ENCODE assay signal across 8 cellular contexts in the genomic region with DNA sequence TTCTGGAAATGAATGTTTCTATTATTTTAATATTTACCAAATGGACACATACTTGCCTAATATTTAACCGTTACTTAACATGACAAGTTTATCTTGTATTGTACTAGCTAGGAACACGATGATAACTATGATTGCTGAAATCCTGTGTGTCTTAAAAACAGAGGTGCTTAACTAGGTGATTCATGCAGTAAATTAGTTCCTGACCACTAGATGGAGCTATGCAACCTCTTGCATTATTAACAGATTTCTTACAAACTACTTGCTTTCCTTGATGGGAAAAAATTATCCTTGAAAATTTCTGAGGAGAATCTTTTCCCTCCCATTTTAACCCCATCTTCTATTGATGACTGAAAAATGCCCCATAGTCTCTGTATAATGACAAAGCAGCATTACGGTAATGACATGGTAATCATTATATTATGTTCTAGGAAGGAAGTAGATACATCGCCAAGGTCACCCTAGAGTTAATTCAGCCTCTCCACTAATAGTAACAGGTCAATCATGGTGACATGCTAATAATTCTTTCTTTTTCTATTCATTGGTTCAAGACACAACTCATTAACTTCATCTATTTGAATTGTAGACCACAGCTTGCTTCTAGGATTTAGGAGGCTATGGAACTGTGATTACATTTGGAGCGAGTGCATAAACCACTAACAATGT.
A peak's percentile ranks its signal among the peaks of the same experiment; 100 is the strongest.
DNase-seq lines count a peak whose midpoint lies in the region; ATAC-seq and TF ChIP-seq lines count a peak whose summit lies in the region.

No MANE protein-coding gene starts in this region.

- no peak overlapping the region for H3K4me3 ChIP-seq in H7 (ENCODE audit: insufficient read depth, low read depth, low read length)
- no peak overlapping the region for H3K4me3 ChIP-seq in adrenal gland

- CTCF ChIA-PET in activated CD4-positive, alpha-beta T cell treated with anti-CD3 and anti-CD28 coated beads, Interleukin-2, amount 10 ng/mL, durations not matched to agents 7 days and 5 days (lab: Charles Lee) = no interaction called here
- CTCF ChIA-PET in activated naive CD4-positive, alpha-beta T cell treated with anti-CD3 and anti-CD28 coated beads for 36 hours (lab: Charles Lee) = interaction anchor here (0.9 to 1.6 kb wide), 2 partner anchors 11 to 12 kb away, joined by 4 read pairs; no protein-coding TSS in a partner anchor

- no peak for TF ChIP-seq POLR2A in adrenal gland (IDR thresholded peaks at IDR 0.05)

- no peaks in the 10 kb centered on the region for H3K27me3 Mint-ChIP-seq in activated CD4-positive, alpha-beta T cell treated with anti-CD3 and anti-CD28 coated beads, Interleukin-2, amount 10 ng/mL, durations not matched to agents 7 days and 5 days
- H3K27me3 Mint-ChIP-seq in activated naive CD4-positive, alpha-beta T cell treated with anti-CD3 and anti-CD28 coated beads for 36 hours (ENCODE audit: low read depth) = no peaks in the 10 kb centered on the region

- no peaks in the 10 kb centered on the region for H3K27me3 ChIP-seq in H7 (ENCODE audit: control insufficient read depth, insufficient read depth, low read length)
- no peaks in the 10 kb centered on the region for H3K27me3 ChIP-seq in adrenal gland

- H3K9me3 ChIP-seq in adrenal gland (replicated peaks in 1 of 3) = no peaks in the 10 kb centered on the region

- intact Hi-C loops in adrenal gland (cut with DNase I) = no loop called here
- intact Hi-C loops in activated naive CD4-positive, alpha-beta T cell treated with anti-CD3 and anti-CD28 coated beads for 36 hours (cut with micrococcal nuclease) = loop anchor here (10.0 kb wide), 1 partner anchor 462 kb away; no protein-coding TSS in a partner anchor

- no peak for ATAC-seq in HG02588 (IDR thresholded peaks at IDR 0.05; ENCODE audit: unreplicated experiment)

- TF ChIP-seq CTCF in adrenal gland (IDR thresholded peaks at IDR 0.05) = peak; percentile 59 to 77 (median 64)

- no peak overlapping the region for H3K4me3 Mint-ChIP-seq in activated CD4-positive, alpha-beta T cell treated with anti-CD3 and anti-CD28 coated beads, Interleukin-2, amount 10 ng/mL, durations not matched to agents 7 days and 5 days
- H3K4me3 Mint-ChIP-seq in activated naive CD4-positive, alpha-beta T cell treated with anti-CD3 and anti-CD28 coated beads for 36 hours = no peak overlapping the region

- peak; percentile 42 for DNase-seq in EL
- peak; percentile 30 for DNase-seq in H7
- DNase-seq in NCI-H1417 (lab: John Stamatoyannopoulos, UW) = peak in 2 of 3 experiments; percentile 31 to 85
- no peak for DNase-seq in adrenal gland
- DNase-seq in iPS-NIHi7 (ENCODE audit: extremely low spot score) = peak; percentile 34
- no peak for DNase-seq in activated CD4-positive, alpha-beta T cell treated with anti-CD3 and anti-CD28 coated beads, Interleukin-2, amount 10 ng/mL, durations not matched to agents 7 days and 5 days
- no peak for DNase-seq in activated naive CD4-positive, alpha-beta T cell treated with anti-CD3 and anti-CD28 coated beads for 36 hours

- no peak overlapping the region for H3K27ac Mint-ChIP-seq in activated CD4-positive, alpha-beta T cell treated with anti-CD3 and anti-CD28 coated beads, Interleukin-2, amount 10 ng/mL, durations not matched to agents 7 days and 5 days
- H3K27ac Mint-ChIP-seq in activated naive CD4-positive, alpha-beta T cell treated with anti-CD3 and anti-CD28 coated beads for 36 hours = no peak overlapping the region

- no peaks in the 10 kb centered on the region for H3K9me3 Mint-ChIP-seq in activated CD4-positive, alpha-beta T cell treated with anti-CD3 and anti-CD28 coated beads, Interleukin-2, amount 10 ng/mL, durations not matched to agents 7 days and 5 days
- no peaks in the 10 kb centered on the region for H3K9me3 Mint-ChIP-seq in activated naive CD4-positive, alpha-beta T cell treated with anti-CD3 and anti-CD28 coated beads for 36 hours

- POLR2A ChIA-PET in activated CD4-positive, alpha-beta T cell treated with anti-CD3 and anti-CD28 coated beads, Interleukin-2, amount 10 ng/mL, durations not matched to agents 7 days and 5 days (lab: Charles Lee) = no interaction called here

- H3K36me3 ChIP-seq in H7 (replicated peaks; ENCODE audit: control insufficient read depth, insufficient read depth, low read length) (no peaks in the 10 kb centered on the region), adrenal gland (replicated peaks in 1 of 2) (no peaks in the 10 kb centered on the region)

- no peak overlapping the region for H3K27ac ChIP-seq in adrenal gland

- WGBS in adrenal gland, 4 donors = 44 to 54% (median 46%) methylated on average over 5 of the region's 5 CpGs

- no peaks in the 10 kb centered on the region for H3K36me3 Mint-ChIP-seq in activated CD4-positive, alpha-beta T cell treated with anti-CD3 and anti-CD28 coated beads, Interleukin-2, amount 10 ng/mL, durations not matched to agents 7 days and 5 days (ENCODE audit: low read depth)
- H3K36me3 Mint-ChIP-seq in activated naive CD4-positive, alpha-beta T cell treated with anti-CD3 and anti-CD28 coated beads for 36 hours (ENCODE audit: low read depth) = no peaks in the 10 kb centered on the region

- no peaks in the 10 kb centered on the region for H3K4me1 Mint-ChIP-seq in activated CD4-positive, alpha-beta T cell treated with anti-CD3 and anti-CD28 coated beads, Interleukin-2, amount 10 ng/mL, durations not matched to agents 7 days and 5 days
- no peaks in the 10 kb centered on the region for H3K4me1 Mint-ChIP-seq in activated naive CD4-positive, alpha-beta T cell treated with anti-CD3 and anti-CD28 coated beads for 36 hours (ENCODE audit: low read depth)

- no peaks in the 10 kb centered on the region for H3K4me1 ChIP-seq in adrenal gland (replicated peaks in 1 of 2)

Comparison
In these comparisons a context has a peak if more than half of its experiments do, and no peak if none do; other contexts are left out.
1. DNase-seq: peak in EL (single experiment), H7 (single experiment), NCI-H1417 (2 of 3) and iPS-NIHi7 (single experiment); none in adrenal gland (0 of 7), activated CD4-positive, alpha-beta T cell treated with anti-CD3 and anti-CD28 coated beads, Interleukin-2, amount 10 ng/mL, durations not matched to agents 7 days and 5 days (single experiment) and activated naive CD4-positive, alpha-beta T cell treated with anti-CD3 and anti-CD28 coated beads for 36 hours (single experiment).